In the genomic region with DNA sequence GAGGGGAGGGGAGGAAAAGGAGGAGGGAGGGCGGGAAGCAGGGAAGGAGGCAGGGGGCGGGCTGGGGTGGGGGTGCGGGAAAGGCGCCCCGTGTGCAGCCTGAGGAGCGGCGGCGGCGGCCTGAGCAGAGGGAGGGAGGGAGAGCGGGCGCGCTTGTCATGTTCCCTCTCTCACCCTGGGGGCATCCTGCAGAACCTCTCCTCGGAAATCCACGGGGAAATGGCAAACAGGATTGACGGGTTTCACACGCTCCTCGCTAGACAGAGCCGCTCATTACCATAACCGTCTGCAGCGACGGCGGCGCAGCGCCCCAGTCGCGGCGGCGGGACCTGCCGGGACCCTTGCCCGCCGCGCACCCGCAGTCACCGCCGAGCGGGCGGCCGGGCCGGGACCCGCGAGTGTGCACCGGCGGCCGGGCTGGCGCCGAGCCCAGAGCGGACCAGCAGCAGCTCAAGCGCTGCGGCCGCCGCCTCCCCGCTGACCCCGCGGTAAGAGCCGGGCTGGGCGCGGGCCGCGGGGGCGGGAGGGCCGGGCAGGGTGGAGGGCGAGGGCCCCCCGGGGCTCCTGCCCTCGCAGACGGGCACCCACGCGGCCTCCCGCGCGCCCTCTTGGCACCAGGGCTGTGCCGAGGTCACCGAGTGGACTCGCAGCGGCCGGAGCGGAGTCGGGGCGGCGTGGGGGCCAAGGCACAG, we compare ENCODE assay signal across 8 cellular contexts. TPM values are rescaled to one million over a fixed set of nuclear protein-coding genes. Genes with fewer than 3 reads are reported as not detected.
A peak's percentile ranks its signal among the peaks of the same experiment; 100 is the strongest.
DNase-seq lines count a peak whose midpoint lies in the region; ATAC-seq and TF ChIP-seq lines count a peak whose summit lies in the region.

A gene (plus strand): TSS at position 273 of the 692 bp plus-strand sequence. CDS start 5,165 bp downstream, outside the sequence.

- H3K36me3 ChIP-seq in iPS-15b (ENCODE audit: control insufficient read depth, insufficient read depth, low read length), result no peaks in the 10 kb centered on the region

- no peak within 1 kb of the TSS for H3K9ac ChIP-seq in iPS-15b (ENCODE audit: low read depth, low read length)

- no peak for ATAC-seq in GM18868 (IDR thresholded peaks at IDR 0.05; ENCODE audit: unreplicated experiment)
- ATAC-seq in sciatic nerve, result no peak

- peaks cover 82% of the 10 kb centered on the region for H3K27me3 ChIP-seq in iPS-15b (ENCODE audit: control insufficient read depth, insufficient read depth, low read length)

- intact Hi-C loops in sciatic nerve (cut with DNase I), result no loop called here

- in situ Hi-C loops in astrocyte of the spinal cord (cut with HindIII; ENCODE audit: low sequenced_read_pairs), result no loop called here

- peaks cover 16% of the 10 kb centered on the region for H3K4me1 ChIP-seq in iPS-15b (ENCODE audit: control insufficient read depth, insufficient read depth, low read length)

- peak; percentile 73 for DNase-seq in ELR (ENCODE audit: low read depth)
- peak; percentile 35 for DNase-seq in NCI-H2107 treated with DMSO at 0.1 percent for 48 hours (lab: John Stamatoyannopoulos, UW; ENCODE audit: unreplicated experiment)
- DNase-seq in astrocyte of the spinal cord (ENCODE audit: low read depth, low spot score), result peak; percentile 51
- peak; percentile 64 for DNase-seq in retina
- no peak for DNase-seq in activated CD4-positive, alpha-beta T cell treated with anti-CD3 and anti-CD28 coated beads, Interleukin-2, amount 50 U/mL, for 4 hours
- DNase-seq in sciatic nerve (ENCODE audit: low spot score), result no peak

- no peak for TF ChIP-seq CTCF in astrocyte of the spinal cord (IDR thresholded peaks at IDR 0.05; ENCODE audit: low read depth, low read length)

- H3K9me3 ChIP-seq in iPS-15b (ENCODE audit: control insufficient read depth, insufficient read depth, low read length), result no peaks in the 10 kb centered on the region

- H3K4me3 ChIP-seq in astrocyte of the spinal cord (ENCODE audit: low read depth, low read length) (peak within 1 kb of the TSS; percentile 80), iPS-15b (ENCODE audit: low read depth, low read length) (peak within 1 kb of the TSS; percentile 68)

RNA-seq across cellular contexts. Expression of the gene that starts here (rescaled TPM):
- 9.5 TPM for total RNA-seq in sciatic nerve

Comparison
In these comparisons a context has a peak if more than half of its experiments do, and no peak if none do; other contexts are left out.
1. DNase-seq: peak in ELR (single experiment), NCI-H2107 treated with DMSO at 0.1 percent for 48 hours (single experiment), astrocyte of the spinal cord (single experiment) and retina (single experiment); none in activated CD4-positive, alpha-beta T cell treated with anti-CD3 and anti-CD28 coated beads, Interleukin-2, amount 50 U/mL, for 4 hours (0 of 2) and sciatic nerve (single experiment).